In genomic region chr6:35258336-35258735, GRCh38 we compare ENCODE assay signal across 9 cellular contexts. TPM values are rescaled to one million over a fixed set of nuclear protein-coding genes. Genes with fewer than 3 reads are reported as not detected.
DNase-seq lines count a peak whose midpoint lies in the region; ATAC-seq and TF ChIP-seq lines count a peak whose summit lies in the region.
"Had no signal": no experiment of that assay in that cellular context is flagged by ENCODE, and none has a peak within 500 bp of the region (broad histone marks: within the 10 kb centered on the region; RNA-seq: fewer than 3 reads in every experiment).

No MANE protein-coding gene starts in this region.

- H3K27me3 ChIP-seq in SJSA1 (replicated peaks) (no peaks in the 10 kb centered on the region), gastrocnemius medialis (no peaks in the 10 kb centered on the region)

- TF ChIP-seq CTCF in GM12865 (IDR thresholded peaks at IDR 0.05; ENCODE audit: insufficient read depth, low read depth, low read length, missing control alignments) (no peak), fibroblast of the aortic adventitia (IDR thresholded peaks at IDR 0.05; ENCODE audit: insufficient read depth, low read length) (no peak), gastrocnemius medialis (IDR thresholded peaks at IDR 0.05 in 4 of 5, conservative IDR thresholded peaks at IDR 0.05 in 1 of 5) (no peak)

- H3K36me3 ChIP-seq in SJSA1 (0 out of 2 replicates have a peak, but pooled peaks cover 3% of the 10 kb centered on the region), gastrocnemius medialis (no peaks in the 10 kb centered on the region)

- H3K4me3 ChIP-seq in GM12865 (ENCODE audit: low read depth, low read length), result peak overlapping the region; percentile 79
- H3K4me3 ChIP-seq in SJSA1, result peak overlapping the region; percentile 89
- peak overlapping the region; percentile 92 for H3K4me3 ChIP-seq in fibroblast of the aortic adventitia (ENCODE audit: low read depth, low read length)
- H3K4me3 ChIP-seq in gastrocnemius medialis, result peak overlapping the region; percentile 74 to 90 (median 86)

- H3K27ac ChIP-seq in SJSA1 (peak overlapping the region; percentile 85), gastrocnemius medialis (peak overlapping the region; percentile 93 to 99 (median 96))

- H3K4me1 ChIP-seq in SJSA1 (replicated peaks), result peaks cover 11% of the 10 kb centered on the region
- H3K4me1 ChIP-seq in gastrocnemius medialis, result peaks cover 17 to 44% of the 10 kb centered on the region in 2 donors

- TF ChIP-seq POLR2A in gastrocnemius medialis (IDR thresholded peaks at IDR 0.05), result no peak

- 0 out of 2 replicates have a peak, but pooled peaks cover 2% of the 10 kb centered on the region for H3K9me3 ChIP-seq in SJSA1 (replicated peaks)
- H3K9me3 ChIP-seq in gastrocnemius medialis, result no peaks in the 10 kb centered on the region

- no peak for ATAC-seq in gastrocnemius medialis
- ATAC-seq in HG02588 (IDR thresholded peaks at IDR 0.05; ENCODE audit: unreplicated experiment), result no peak
- ATAC-seq in GM21576 (IDR thresholded peaks at IDR 0.05; ENCODE audit: unreplicated experiment), result no peak

- intact Hi-C loops in gastrocnemius medialis (cut with DNase I; ENCODE audit: low total_unique reads), result no loop called here
- intact Hi-C loops in posterior vena cava (cut with DNase I), result no loop called here

- in situ Hi-C loops in gastrocnemius medialis (cut with MboI; ENCODE audit: low sequenced_read_pairs in 4 of 4), result no loop called here

- no peak for DNase-seq in GM12865 (ENCODE audit: low read depth)
- DNase-seq in SJSA1 (ENCODE audit: low read depth in 1 of 2, low spot score in 2 of 2), result no peak
- DNase-seq in fibroblast of the aortic adventitia (ENCODE audit: low read depth), result no peak
- DNase-seq in gastrocnemius medialis, result no peak
- no peak for DNase-seq in AG08396 (ENCODE audit: low spot score)
- no peak for DNase-seq in posterior vena cava (ENCODE audit: low spot score)

RNA-seq across cellular contexts. Expression of gene ZNF76, which starts 1.2 kb away (rescaled TPM):
- total RNA-seq in SJSA1 (2014; rRNA removed; shearing (Covaris generic)), result 8.2 and 15.6 TPM in 2 replicates
- 5.9 and 18.4 TPM in 2 replicates for total RNA-seq in fibroblast of the aortic adventitia (ENCODE audit: low replicate concordance)
- 10 to 100 TPM; 26.1 to 35.2 (median 27.5) TPM for total RNA-seq in gastrocnemius medialis
- total RNA-seq in posterior vena cava, result 10 to 100 TPM; 23.1 to 29.6 TPM

RNA-seq across cellular contexts. Expression of gene DEF6, which starts 39.3 kb away (rescaled TPM):
- total RNA-seq in SJSA1 (2014; rRNA removed; shearing (Covaris generic)), result 0.05 TPM in 1 of 2 replicates, not detected in the other
- total RNA-seq in fibroblast of the aortic adventitia (ENCODE audit: low replicate concordance), result 0.18 and 1.1 TPM in 2 replicates
- 1 to 10 TPM in 1 of 4 donors, under 1 TPM in 3; 0.15 to 2.9 (median 0.68) TPM for total RNA-seq in gastrocnemius medialis
- total RNA-seq in posterior vena cava, result 1 to 10 TPM; 5.5 to 6.0 TPM
- total RNA-seq: myocyte had no signal

RNA-seq across cellular contexts. Expression of gene SCUBE3, which starts 44.6 kb away (rescaled TPM):
- 2.6 and 4.7 TPM in 2 replicates for total RNA-seq in SJSA1 (2014; rRNA removed; shearing (Covaris generic))
- total RNA-seq in fibroblast of the aortic adventitia (ENCODE audit: low replicate concordance), result 1.8 and 10.0 TPM in 2 replicates
- total RNA-seq in gastrocnemius medialis, result under 1 TPM in 2 of 4 donors, not detected in 2; 0.05 to 0.07 TPM
- total RNA-seq in posterior vena cava, result 10 to 100 TPM; 15.2 to 50.1 TPM
